In genomic region chr7:100825760-100826545, GRCh38 we compare ENCODE assay signal across 8 cellular contexts. TPM values are rescaled to one million over a fixed set of nuclear protein-coding genes. Genes with fewer than 3 reads are reported as not detected.
DNase-seq lines count a peak whose midpoint lies in the region; ATAC-seq and TF ChIP-seq lines count a peak whose summit lies in the region.

No MANE protein-coding gene starts in this region.

- intact Hi-C loops in Right ventricle myocardium inferior (cut with DNase I): loop anchor here (2.0 kb wide), 1 partner anchor 23 kb away; no protein-coding TSS in a partner anchor
- intact Hi-C loops in left cardiac atrium (cut with DNase I): no loop called here

- H3F3A ChIP-seq in SU-DHL-6 (ENCODE audit: insufficient read depth): no peaks in the 10 kb centered on the region

- no peak overlapping the region for H3K4me2 ChIP-seq in SU-DHL-6 (ENCODE audit: low read depth, low read length, poor library complexity, severe bottlenecking)

- DNase-seq in Right ventricle myocardium inferior (ENCODE audit: missing footprints) (peak; percentile 7), left cardiac atrium (no peak), foreskin fibroblast (peak; percentile 56 to 84), retinal pigment epithelial cell (ENCODE audit: low read depth) (no peak), NCI-H2227 treated with DMSO at 0.1 percent for 48 hours (lab: John Stamatoyannopoulos, UW) (no peak), NCI-H526 treated with DMSO at 0.1 percent for 48 hours (lab: John Stamatoyannopoulos, UW) (no peak)
- DNase-seq in activated effector memory CD4-positive, alpha-beta T cell treated with anti-CD3 and anti-CD28 coated beads, Interleukin-2, amount 50 U/mL, for 16 hours: no peak

- no peaks in the 10 kb centered on the region for H3K27me3 ChIP-seq in SU-DHL-6 (ENCODE audit: low read length)

- ATAC-seq in Right ventricle myocardium inferior (no peak), left cardiac atrium (no peak)

- H4K20me1 ChIP-seq in SU-DHL-6 (ENCODE audit: low read depth, low read length): no peaks in the 10 kb centered on the region

- TF ChIP-seq CTCF in SU-DHL-6 (IDR thresholded peaks at IDR 0.05; ENCODE audit: insufficient read depth, low read length, poor library complexity, severe bottlenecking) (peak; percentile 13), foreskin fibroblast (IDR thresholded peaks at IDR 0.05; ENCODE audit: low read depth, low read length) (peak; percentile 51), retinal pigment epithelial cell (conservative IDR thresholded peaks at IDR 0.05; ENCODE audit: low read depth, low read length) (peak; percentile 55)

- H3K27ac ChIP-seq in SU-DHL-6 (ENCODE audit: low read depth, low read length): no peak overlapping the region

- H3K4me3 ChIP-seq in SU-DHL-6 (ENCODE audit: insufficient read depth, low read length, poor library complexity, severe bottlenecking): no peak overlapping the region
- H3K4me3 ChIP-seq in foreskin fibroblast (ENCODE audit: low read depth in 1 of 2, low read length in 2 of 2): peak overlapping the region; percentile 77 to 96
- H3K4me3 ChIP-seq in retinal pigment epithelial cell (ENCODE audit: low read length): peak overlapping the region; percentile 59

- H3K36me3 ChIP-seq in SU-DHL-6 (ENCODE audit: low read length): no peaks in the 10 kb centered on the region

- H3K9me2 ChIP-seq in SU-DHL-6 (replicated peaks; ENCODE audit: insufficient read depth, low read length): no peaks in the 10 kb centered on the region

- no peaks in the 10 kb centered on the region for H3K9me3 ChIP-seq in SU-DHL-6 (ENCODE audit: insufficient read depth, low read length)

- no peak overlapping the region for H2AFZ ChIP-seq in SU-DHL-6 (ENCODE audit: low read depth, low read length, severe bottlenecking)

- H3K9ac ChIP-seq in SU-DHL-6 (ENCODE audit: low read length): no peak overlapping the region

- H3K79me2 ChIP-seq in SU-DHL-6 (ENCODE audit: insufficient read depth, low read length): no peaks in the 10 kb centered on the region

RNA-seq across cellular contexts. Expression of gene EPHB4, which starts 1.4 kb away (rescaled TPM):
- total RNA-seq in Right ventricle myocardium inferior: 27.0 TPM
- 10 to 100 TPM; 27.5 to 46.8 TPM for total RNA-seq in left cardiac atrium

RNA-seq across cellular contexts. Expression of gene SLC12A9, which starts 26.6 kb away (rescaled TPM):
- total RNA-seq in Right ventricle myocardium inferior: 10.2 TPM
- total RNA-seq in left cardiac atrium: 10 to 100 TPM; 13.4 to 14.7 TPM

RNA-seq across cellular contexts. Expression of gene TRIP6, which starts 41.2 kb away (rescaled TPM):
- total RNA-seq in Right ventricle myocardium inferior (15.5 TPM), left cardiac atrium (10 to 100 TPM; 36.5 to 48.0 TPM)

RNA-seq across cellular contexts. Expression of gene SRRT, which starts 49.0 kb away (rescaled TPM):
- 70.5 TPM for total RNA-seq in Right ventricle myocardium inferior
- total RNA-seq in left cardiac atrium: 10 to 100 TPM; 65.1 to 87.0 TPM

Comparison
In these comparisons a context has a peak if more than half of its experiments do, and no peak if none do; other contexts are left out.
1. DNase-seq: peak in Right ventricle myocardium inferior (single experiment) and foreskin fibroblast (2 of 2); none in left cardiac atrium (single experiment), retinal pigment epithelial cell (single experiment), NCI-H2227 treated with DMSO at 0.1 percent for 48 hours (single experiment), activated effector memory CD4-positive, alpha-beta T cell treated with anti-CD3 and anti-CD28 coated beads, Interleukin-2, amount 50 U/mL, for 16 hours (single experiment) and NCI-H526 treated with DMSO at 0.1 percent for 48 hours (single experiment).
2. Peak in every context shown above with its lines, with median percentiles within 50 percentile points of each other: CTCF ChIP-seq.